In genomic region chr17:67608691-67609090, GRCh38 we compare ENCODE assay signal across 16 cellular contexts.
A peak's percentile ranks its signal among the peaks of the same experiment; 100 is the strongest.
DNase-seq lines count a peak whose midpoint lies in the region; ATAC-seq and TF ChIP-seq lines count a peak whose summit lies in the region.
"Had no signal": no experiment of that assay in that cellular context is flagged by ENCODE, and none has a peak within 500 bp of the region (broad histone marks: within the 10 kb centered on the region; RNA-seq: fewer than 3 reads in every experiment).

No MANE protein-coding gene starts in this region.

- intact Hi-C loops in activated CD4-positive, alpha-beta T cell treated with anti-CD3 and anti-CD28 coated beads for 36 hours (cut with DNase I, micrococcal nuclease) = no loop called here

- peak overlapping the region; percentile 68; the same call in 1 of the 2 replicates for H3K27ac ChIP-seq in ACC112 (ENCODE audit: low read depth, low read length)
- H3K27ac ChIP-seq: A549, ascending aorta, lower lobe of right lung had no signal

- H3K4me1 ChIP-seq in ACC112 (ENCODE audit: control insufficient read depth, insufficient read depth, low read length, unreplicated experiment) = peaks cover 5% of the 10 kb centered on the region

- POLR2A ChIA-PET in WTC11 (lab: Charles Lee) = no interaction called here
- POLR2A ChIA-PET in activated CD4-positive, alpha-beta T cell treated with anti-CD3 and anti-CD28 coated beads for 36 hours (lab: Charles Lee) = no interaction called here

- H3K36me3 Mint-ChIP-seq in HFFc6 (ENCODE audit: low read depth) = no peaks in the 10 kb centered on the region
- no peaks in the 10 kb centered on the region for H3K36me3 Mint-ChIP-seq in WTC11
- peaks cover 5% of the 10 kb centered on the region for H3K36me3 Mint-ChIP-seq in activated CD4-positive, alpha-beta T cell treated with anti-CD3 and anti-CD28 coated beads for 36 hours (ENCODE audit: low read depth)

- CTCF ChIA-PET in WTC11 (lab: Charles Lee) = interaction anchor here (0.8 to 1.0 kb wide), 3 partner anchors 12 to 234 kb away, joined by 3 to 4 read pairs (median 3); no protein-coding TSS in a partner anchor
- CTCF ChIA-PET in activated CD4-positive, alpha-beta T cell treated with anti-CD3 and anti-CD28 coated beads for 36 hours (lab: Charles Lee) = interaction anchor here (9.1 kb wide), 1 partner anchor 233 kb away, joined by 85 read pairs; the partner anchor contains the start of gene PITPNC1

- no peak overlapping the region for H2AFZ ChIP-seq in ACC112 (ENCODE audit: low read length, unreplicated experiment)

- DNase-seq in HFFc6 (peak; percentile 52), astrocyte of the hippocampus (ENCODE audit: low read depth, low spot score) (peak; percentile 69), glomerular visceral epithelial cell (ENCODE audit: extremely low spot score) (peak; percentile 31), NCI-H446 treated with DMSO at 0.1 percent for 48 hours (lab: John Stamatoyannopoulos, UW) (no peak), WTC11 (ENCODE audit: low spot score) (no peak), NOMO-1 treated with dmso at 0.1 percent for 144 hours (lab: John Stamatoyannopoulos, UW; ENCODE audit: unreplicated experiment) (no peak)
- DNase-seq in activated CD4-positive, alpha-beta T cell treated with anti-CD3 and anti-CD28 coated beads for 36 hours = no peak
- DNase-seq: activated CD4-positive, alpha-beta T cell treated with anti-CD3 and anti-CD28 coated beads, Interleukin-2, amount 50 U/mL, for 1 hour; KG1; lower lobe of right lung; NCI-H146; Right ventricle myocardium superior; T-helper 9 cell had no signal

- H3K36me3 ChIP-seq in ACC112 (ENCODE audit: insufficient read depth, low read length) = no peaks in the 10 kb centered on the region
- H3K36me3 ChIP-seq: ascending aorta, lower lobe of right lung had no signal

- H3K4me1 Mint-ChIP-seq in HFFc6 (ENCODE audit: low read depth) (peaks cover 6% of the 10 kb centered on the region; the same call in 1 of the 2 replicates), WTC11 (peaks cover 10% of the 10 kb centered on the region)
- H3K4me1 Mint-ChIP-seq in activated CD4-positive, alpha-beta T cell treated with anti-CD3 and anti-CD28 coated beads for 36 hours = peaks cover 6% of the 10 kb centered on the region

- TF ChIP-seq CTCF in HFFc6 (IDR thresholded peaks at IDR 0.05) (no peak), WTC11 (IDR thresholded peaks at IDR 0.05) (no peak)

- no peaks in the 10 kb centered on the region for H3K79me2 ChIP-seq in ACC112 (ENCODE audit: control insufficient read depth, insufficient read depth, low read length, unreplicated experiment)

- H3K4me3 Mint-ChIP-seq in HFFc6 (no peak overlapping the region), WTC11 (no peak overlapping the region)
- H3K4me3 Mint-ChIP-seq in activated CD4-positive, alpha-beta T cell treated with anti-CD3 and anti-CD28 coated beads for 36 hours = no peak overlapping the region

- ATAC-seq in WTC11 = no peak
- no peak for ATAC-seq in activated CD4-positive, alpha-beta T cell treated with anti-CD3 and anti-CD28 coated beads for 36 hours
- ATAC-seq: lower lobe of right lung had no signal

- H3K4me3 ChIP-seq in ACC112 (ENCODE audit: low read depth, low read length) = no peak overlapping the region
- H3K4me3 ChIP-seq: A549, ascending aorta, lower lobe of right lung had no signal

- H3K27me3 Mint-ChIP-seq in HFFc6 (ENCODE audit: insufficient read depth) = no peaks in the 10 kb centered on the region; the same call in 1 of the 2 replicates
- no peaks in the 10 kb centered on the region for H3K27me3 Mint-ChIP-seq in WTC11 (ENCODE audit: low read depth)
- H3K27me3 Mint-ChIP-seq in activated CD4-positive, alpha-beta T cell treated with anti-CD3 and anti-CD28 coated beads for 36 hours = no peaks in the 10 kb centered on the region

- no peaks in the 10 kb centered on the region for H3K27me3 ChIP-seq in ACC112 (ENCODE audit: insufficient read depth, low read length)
- H3K27me3 ChIP-seq: ascending aorta had no signal

- H3K27ac Mint-ChIP-seq in HFFc6 (peak overlapping the region; percentile 33), WTC11 (no peak overlapping the region)
- no peak overlapping the region for H3K27ac Mint-ChIP-seq in activated CD4-positive, alpha-beta T cell treated with anti-CD3 and anti-CD28 coated beads for 36 hours

- H3K9me3 Mint-ChIP-seq in HFFc6 (no peaks in the 10 kb centered on the region), WTC11 (no peaks in the 10 kb centered on the region)
- H3K9me3 Mint-ChIP-seq in activated CD4-positive, alpha-beta T cell treated with anti-CD3 and anti-CD28 coated beads for 36 hours (ENCODE audit: low read depth) = no peaks in the 10 kb centered on the region

TF ChIP-seq in WTC11, 78 proteins besides CTCF, POLR2A, EP300 and RAD21:
- TF ChIP-seq PREB (CRISPR knock-in tag; IDR thresholded peaks at IDR 0.05; ENCODE audit: borderline replicate concordance) (no peak), GTF2I (CRISPR knock-in tag; conservative IDR thresholded peaks at IDR 0.05) (no peak), HMGA2 (CRISPR knock-in tag; IDR thresholded peaks at IDR 0.05) (no peak), CREM (CRISPR knock-in tag; IDR thresholded peaks at IDR 0.05) (no peak)
TF ChIP-seq in WTC11: peak in this region for 0.

Comparison
In these comparisons a context has a peak if more than half of its experiments do, and no peak if none do; other contexts are left out.
1. DNase-seq: peak in HFFc6 (single experiment), astrocyte of the hippocampus (single experiment) and glomerular visceral epithelial cell (single experiment); none in NCI-H446 treated with DMSO at 0.1 percent for 48 hours (single experiment), WTC11 (single experiment), NOMO-1 treated with dmso at 0.1 percent for 144 hours (single experiment) and activated CD4-positive, alpha-beta T cell treated with anti-CD3 and anti-CD28 coated beads for 36 hours (single experiment).